In genomic region chr3:120597445-120598049, GRCh38 we compare ENCODE assay signal across 8 cellular contexts. TPM values are rescaled to one million over a fixed set of nuclear protein-coding genes. Genes with fewer than 3 reads are reported as not detected.
DNase-seq lines count a peak whose midpoint lies in the region; ATAC-seq and TF ChIP-seq lines count a peak whose summit lies in the region.

No MANE protein-coding gene starts in this region.

- peaks cover 22% of the 10 kb centered on the region for H3K4me1 ChIP-seq in cardiac muscle cell (ENCODE audit: low read depth)
- H3K4me1 ChIP-seq in breast epithelium: peaks cover 3 to 9% of the 10 kb centered on the region in 2 donors
- peaks cover 12% of the 10 kb centered on the region for H3K4me1 ChIP-seq in rectal smooth muscle tissue (ENCODE audit: control insufficient read depth, insufficient read depth, low read length)

- no peaks in the 10 kb centered on the region for H3K27me3 ChIP-seq in cardiac muscle cell
- no peaks in the 10 kb centered on the region for H3K27me3 ChIP-seq in breast epithelium
- no peaks in the 10 kb centered on the region for H3K27me3 ChIP-seq in rectal smooth muscle tissue (ENCODE audit: control insufficient read depth, insufficient read depth, low read length)

- H3K9ac ChIP-seq in rectal smooth muscle tissue (ENCODE audit: low read length): no peak overlapping the region

- ATAC-seq in Right ventricle myocardium inferior (no peak), HG03108 (IDR thresholded peaks at IDR 0.05; ENCODE audit: unreplicated experiment) (peak; percentile 37)

- no peak for DNase-seq in cardiac muscle cell (ENCODE audit: low read depth in 1 of 2, low spot score in 1 of 2)
- no peak for DNase-seq in Right ventricle myocardium inferior (ENCODE audit: missing footprints)
- no peak for DNase-seq in breast epithelium (ENCODE audit: low spot score in 2 of 2)
- no peak for DNase-seq in effector CD4-positive, alpha-beta T cell
- DNase-seq in DMS153 treated with DMSO at 0.1 percent for 48 hours (lab: John Stamatoyannopoulos, UW; ENCODE audit: unreplicated experiment): no peak
- DNase-seq in NAMALWA (ENCODE audit: low spot score): no peak

- no peak for TF ChIP-seq CTCF in cardiac muscle cell (IDR thresholded peaks at IDR 0.05; ENCODE audit: low read depth, low read length)
- TF ChIP-seq CTCF in breast epithelium (IDR thresholded peaks at IDR 0.05): no peak

- H3K27ac ChIP-seq in cardiac muscle cell (no peak overlapping the region), breast epithelium (peak overlapping the region; percentile 26 to 95), rectal smooth muscle tissue (ENCODE audit: low read depth, low read length) (no peak overlapping the region)

- intact Hi-C loops in Right ventricle myocardium inferior (cut with DNase I): loop anchor here (2.0 to 5.0 kb wide), 2 partner anchors 39 to 145 kb away; partner anchors contain the start of genes GTF2E1 and RABL3
- intact Hi-C loops in breast epithelium (cut with DNase I; ENCODE audit: low total_unique reads): no loop called here

- H3K4me3 ChIP-seq in cardiac muscle cell (peak overlapping the region; percentile 65), breast epithelium (peak overlapping the region; percentile 79 to 80 (median 79)), rectal smooth muscle tissue (ENCODE audit: low read length) (peak overlapping the region; percentile 69)

- no peak for TF ChIP-seq POLR2A in breast epithelium (IDR thresholded peaks at IDR 0.05)

- peaks cover 12% of the 10 kb centered on the region for H3K36me3 ChIP-seq in cardiac muscle cell
- peaks cover 7% of the 10 kb centered on the region for H3K36me3 ChIP-seq in breast epithelium
- peaks cover 7% of the 10 kb centered on the region for H3K36me3 ChIP-seq in rectal smooth muscle tissue (ENCODE audit: control insufficient read depth, insufficient read depth, low read length)

- no peaks in the 10 kb centered on the region for H3K9me3 ChIP-seq in cardiac muscle cell (ENCODE audit: low read depth)
- no peaks in the 10 kb centered on the region for H3K9me3 ChIP-seq in breast epithelium

RNA-seq across cellular contexts. Expression of gene NDUFB4, which starts 1.4 kb away (rescaled TPM):
- total RNA-seq in cardiac muscle cell: 67.0 and 133 TPM in 2 replicates
- 396 and 420 TPM in 2 replicates for polyA plus RNA-seq in cardiac muscle cell
- 629 TPM for total RNA-seq in Right ventricle myocardium inferior
- total RNA-seq in breast epithelium: 100 to 1,000 TPM in 2 of 3 donors, 10 to 100 TPM in 1; 88.4 to 116 (median 106) TPM

Comparison
In these comparisons a context has a peak if more than half of its experiments do, and no peak if none do; other contexts are left out.
1. H3K27ac ChIP-seq: peak in breast epithelium (2 of 2); none in cardiac muscle cell (single experiment) and rectal smooth muscle tissue (single experiment).
2. Peak in every context shown above with its lines, with median percentiles within 50 percentile points of each other: H3K4me3 ChIP-seq.